In the genomic region with DNA sequence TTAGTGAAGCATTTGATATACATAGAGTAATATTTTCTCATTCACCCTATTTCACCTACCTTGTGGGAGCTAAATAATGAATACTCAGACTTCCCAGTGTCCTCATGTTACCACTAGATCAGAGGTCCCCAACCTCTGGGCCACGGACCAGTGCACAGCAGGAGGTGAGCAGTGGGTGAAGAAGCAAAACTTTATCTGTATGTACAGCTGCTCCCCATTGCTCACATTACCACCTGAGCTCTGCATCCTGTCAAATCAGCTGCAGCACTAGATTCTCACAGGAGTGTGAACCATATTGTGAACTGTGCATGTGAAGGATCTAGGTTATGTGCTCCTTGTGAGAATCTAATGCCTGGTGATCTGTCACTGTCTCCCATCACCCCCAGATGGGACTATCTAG, we compare ENCODE assay signal across 23 cellular contexts.
DNase-seq lines count a peak whose midpoint lies in the region; ATAC-seq, FAIRE-seq and TF ChIP-seq lines count a peak whose summit lies in the region.
"Had no signal": no experiment of that assay in that cellular context is flagged by ENCODE, and none has a peak within 500 bp of the region (broad histone marks: within the 10 kb centered on the region; RNA-seq: fewer than 3 reads in every experiment).

No MANE protein-coding gene starts in this region.

- H3K27ac ChIP-seq in prostate gland = no peak overlapping the region
- H3K27ac ChIP-seq: BLaER1 treated with 17β-estradiol and CSF1 and Interleukin-3, amounts not matched to agents 10 nM and 100 nM had no signal

- H3K4me3 ChIP-seq in prostate gland = no peak overlapping the region
- H3K4me3 ChIP-seq: BLaER1 treated with 17β-estradiol and CSF1 and Interleukin-3, amounts not matched to agents 10 nM and 100 nM; HAP-1 had no signal

- DNase-seq in COLO668 (lab: John Stamatoyannopoulos, UW; ENCODE audit: unreplicated experiment) = peak; percentile 15
- DNase-seq in GM18507 (ENCODE audit: extremely low spot score, insufficient read length, low read depth) = no peak
- DNase-seq in NCI-H510A treated with DMSO at 0.1 percent for 48 hours (lab: John Stamatoyannopoulos, UW) = peak; percentile 20
- DNase-seq in central memory CD8-positive, alpha-beta T cell (ENCODE audit: low spot score in 2 of 2) = no peak
- no peak for DNase-seq in left cardiac atrium
- no peak for DNase-seq in activated CD4-positive, alpha-beta T cell treated with anti-CD3 and anti-CD28 coated beads for 48 hours
- DNase-seq in prostate gland (ENCODE audit: low spot score) = no peak
- DNase-seq in left colon = no peak
- DNase-seq: BE2C; Calu3; CD4-positive, alpha-beta T cell; CD8-positive, alpha-beta memory T cell; COR-L47; DMS79; EL; GDM1; GOT3 had no signal

- H3K9me3 Mint-ChIP-seq in central memory CD8-positive, alpha-beta T cell = no peaks in the 10 kb centered on the region
- H3K9me3 Mint-ChIP-seq: CD14-positive monocyte; CD8-positive, alpha-beta memory T cell had no signal

- TF ChIP-seq CTCF in prostate gland (IDR thresholded peaks at IDR 0.05) = no peak

- peak overlapping the region; percentile 10 for H3K27ac Mint-ChIP-seq in central memory CD8-positive, alpha-beta T cell (ENCODE audit: low read depth)
- H3K27ac Mint-ChIP-seq: CD14-positive monocyte; CD4-positive, alpha-beta T cell had no signal

- H3K36me3 Mint-ChIP-seq in central memory CD8-positive, alpha-beta T cell (ENCODE audit: insufficient read depth) = peaks cover 8% of the 10 kb centered on the region

- H3K4me3 Mint-ChIP-seq in central memory CD8-positive, alpha-beta T cell = no peak overlapping the region
- H3K4me3 Mint-ChIP-seq: CD14-positive monocyte; CD4-positive, alpha-beta T cell; CD8-positive, alpha-beta memory T cell had no signal

- TF ChIP-seq POLR2A in prostate gland (IDR thresholded peaks at IDR 0.05) = no peak

- H3K9me3 ChIP-seq in prostate gland = no peaks in the 10 kb centered on the region
- H3K9me3 ChIP-seq: BE2C; BLaER1 treated with 17β-estradiol and CSF1 and Interleukin-3, amounts not matched to agents 10 nM and 100 nM; HAP-1 had no signal

- 100% methylated on average over 1 of the region's 1 CpG for WGBS in prostate gland

- H3K27me3 ChIP-seq in prostate gland (replicated peaks; ENCODE audit: insufficient read depth) = no peaks in the 10 kb centered on the region
- H3K27me3 ChIP-seq: BE2C; BLaER1 treated with 17β-estradiol and CSF1 and Interleukin-3, amounts not matched to agents 10 nM and 100 nM had no signal

- no peaks in the 10 kb centered on the region for H3K27me3 Mint-ChIP-seq in central memory CD8-positive, alpha-beta T cell
- H3K27me3 Mint-ChIP-seq: CD4-positive, alpha-beta T cell; CD8-positive, alpha-beta memory T cell had no signal

- no peaks in the 10 kb centered on the region for H3K4me1 ChIP-seq in prostate gland (replicated peaks)
- H3K4me1 ChIP-seq: BE2C; BLaER1 treated with 17β-estradiol and CSF1 and Interleukin-3, amounts not matched to agents 10 nM and 100 nM; HAP-1 had no signal

- H3K36me3 ChIP-seq in prostate gland = no peaks in the 10 kb centered on the region
- H3K36me3 ChIP-seq: HAP-1 had no signal

- no peaks in the 10 kb centered on the region for H3K4me1 Mint-ChIP-seq in central memory CD8-positive, alpha-beta T cell
- H3K4me1 Mint-ChIP-seq: CD14-positive monocyte; CD8-positive, alpha-beta memory T cell had no signal

- peak; percentile 9 for FAIRE-seq in GM18507 (lab: Jason Lieb, UNC)
- FAIRE-seq: A204.1, GM12891, H54 had no signal

- intact Hi-C loops in left cardiac atrium (cut with DNase I) (no loop called here), prostate gland (cut with DNase I) (no loop called here), left colon (cut with DNase I, micrococcal nuclease) (no loop called here)

- no peak for ATAC-seq in central memory CD8-positive, alpha-beta T cell (replicated peaks; ENCODE audit: extremely low read depth, poor library complexity, severe bottlenecking)
- ATAC-seq in left cardiac atrium (no peak), left colon (no peak)

Comparison
In these comparisons a context has a peak if more than half of its experiments do, and no peak if none do; other contexts are left out.
1. DNase-seq: peak in COLO668 (single experiment) and NCI-H510A treated with DMSO at 0.1 percent for 48 hours (single experiment); none in GM18507 (single experiment), central memory CD8-positive, alpha-beta T cell (0 of 2), left cardiac atrium (single experiment), activated CD4-positive, alpha-beta T cell treated with anti-CD3 and anti-CD28 coated beads for 48 hours (single experiment), prostate gland (single experiment) and left colon (0 of 2).